Comparison of ENCODE assay signal across 16 cellular contexts in genomic region chr19:16087940-16088339, GRCh38. TPM values are rescaled to one million over a fixed set of nuclear protein-coding genes. Genes with fewer than 3 reads are reported as not detected.
A peak's percentile ranks its signal among the peaks of the same experiment; 100 is the strongest.
DNase-seq lines count a peak whose midpoint lies in the region; ATAC-seq, FAIRE-seq and TF ChIP-seq lines count a peak whose summit lies in the region.
"Had no signal": no experiment of that assay in that cellular context is flagged by ENCODE, and none has a peak within 500 bp of the region (broad histone marks: within the 10 kb centered on the region; RNA-seq: fewer than 3 reads in every experiment).

No MANE protein-coding gene starts in this region.

- H2BK5ac ChIP-seq in H1 (ENCODE audit: low read depth, low read length) = no peak overlapping the region

- H3K4me3 ChIP-seq in BLaER1 (no peak overlapping the region), GM23248 (no peak overlapping the region), H1 (ENCODE audit: extremely low read depth in 1 of 4, insufficient read depth in 2 of 4, low read depth in 3 of 4, low read length in 4 of 4) (no peak overlapping the region)
- H3K4me3 ChIP-seq: SK-N-MC had no signal

- peak overlapping the region; percentile 99 for H3K27ac ChIP-seq in BLaER1
- H3K27ac ChIP-seq in GM23248 = peak overlapping the region; percentile 41
- H3K27ac ChIP-seq in H1 (ENCODE audit: low read depth, low read length) = no peak overlapping the region
- H3K27ac ChIP-seq: SK-N-MC had no signal

- WGBS in GM23248 (ENCODE audit: low coverage in 1 of 2, low lambda C conversion rate in 2 of 2, missing lambda C conversion rate in 2 of 2), 2 experiments = 56 to 57% methylated on average over 11 to 12 of the region's 12 CpGs
- 98% methylated on average over 10 of the region's 12 CpGs; no CpG with 5 or more reads in 1 of the 2 experiments for WGBS in H1 (ENCODE audit: extremely low coverage in 1 of 2, insufficient coverage in 1 of 2, insufficient read length in 1 of 2, insufficient replicate concordance in 2 of 2, low coverage in 1 of 2, low lambda C conversion rate in 2 of 2, missing lambda C conversion rate in 1 of 2), 2 experiments

- DNase-seq in GM23248 (no peak), H1 (ENCODE audit: low read depth in 1 of 2, low spot score in 2 of 2) (no peak), omental fat pad (ENCODE audit: low spot score) (no peak), hepatic stellate cell (ENCODE audit: low spot score) (no peak), HTR-8/SVneo (ENCODE audit: insufficient read length, low spot score) (no peak), hypothalamus (lab: John Stamatoyannopoulos, UW) (no peak)
- DNase-seq: activated CD4-positive, alpha-beta T cell treated with anti-CD3 and anti-CD28 coated beads for 1 hour; activated effector memory CD4-positive, alpha-beta T cell treated with anti-CD3 and anti-CD28 coated beads, Interleukin-2, amount 50 U/mL, for 16 hours; foreskin melanocyte; NCI-H774; stimulated activated CD4-positive, alpha-beta T cell treated with anti-CD3 and anti-CD28 coated beads, Interleukin-4, amount 100 ng/mL, for 1 hour; stimulated activated naive CD4-positive, alpha-beta T cell treated with Interleukin-2 at 50 U/mL for 16 hours had no signal

- TF ChIP-seq POLR2A in H1 (IDR thresholded peaks at IDR 0.05; ENCODE audit: control extremely low read depth in 1 of 2, low read depth in 2 of 2, low read length in 2 of 2) = peak in 1 of 2 experiments; percentile 75; a peak in 1 of 3 replicates

- H2BK12ac ChIP-seq in H1 (ENCODE audit: low read depth, low read length) = no peak overlapping the region

- no peak overlapping the region for H3K14ac ChIP-seq in H1 (ENCODE audit: insufficient read length)

- H3F3A ChIP-seq in GM23248 (ENCODE audit: insufficient read depth) = peaks cover 90% of the 10 kb centered on the region

- peak overlapping the region; percentile 29; the same call in 1 of the 2 replicates for H4K8ac ChIP-seq in H1 (ENCODE audit: extremely low read depth, insufficient read depth, low read length)

- H3K23ac ChIP-seq in H1 (ENCODE audit: insufficient read length) = no peak overlapping the region

- H3K79me1 ChIP-seq in H1 (ENCODE audit: low read depth, low read length) = peaks cover 4% of the 10 kb centered on the region

- H3K4me2 ChIP-seq in BLaER1 = peak overlapping the region; percentile 90
- no peak overlapping the region for H3K4me2 ChIP-seq in GM23248 (ENCODE audit: unreplicated experiment)
- no peak overlapping the region for H3K4me2 ChIP-seq in H1 (ENCODE audit: insufficient read depth in 1 of 2, low read depth in 2 of 2, low read length in 2 of 2)

- H3K9me3 ChIP-seq in BLaER1 = no peaks in the 10 kb centered on the region
- no peaks in the 10 kb centered on the region for H3K9me3 ChIP-seq in GM23248 (ENCODE audit: low read depth)
- H3K9me3 ChIP-seq in H1 (ENCODE audit: insufficient read depth in 2 of 2, low read depth in 1 of 2, low read length in 1 of 2) = no peaks in the 10 kb centered on the region

- no peak overlapping the region for H4K5ac ChIP-seq in H1 (ENCODE audit: insufficient read length, low read depth, low read length)

- H3K79me2 ChIP-seq in GM23248 (ENCODE audit: insufficient read depth) (peaks cover 100% of the 10 kb centered on the region), H1 (ENCODE audit: control insufficient read depth in 1 of 2, insufficient read depth in 2 of 2, low read length in 2 of 2) (peaks cover 0 to 13% of the 10 kb centered on the region in 2 experiments; a peak in 2 of 4 replicates)

- CTCF ChIA-PET in H1 (lab: Charles Lee; ENCODE audit: partially characterized antibody) = interaction anchor here (1.0 to 1.9 kb wide), 5 partner anchors 10 to 88 kb away, joined by 3 to 6 read pairs (median 4); partner anchors contain the start of gene RAB8A

- H3K56ac ChIP-seq in H1 (replicated peaks; ENCODE audit: insufficient read length, low read depth, low read length) = no peak overlapping the region

- H3K4ac ChIP-seq in H1 (replicated peaks; ENCODE audit: insufficient read length, low read depth, low read length) = no peak overlapping the region

- H4K20me1 ChIP-seq in BLaER1 (peaks cover 24% of the 10 kb centered on the region; the same call in 1 of the 2 replicates), GM23248 (ENCODE audit: insufficient read depth) (peaks cover 5% of the 10 kb centered on the region; the same call in 1 of the 2 replicates), H1 (replicated peaks in 1 of 2; ENCODE audit: control insufficient read depth in 1 of 2, insufficient read depth in 2 of 2, low read length in 2 of 2) (peaks cover 0 to 13% of the 10 kb centered on the region in 2 experiments)

- peak overlapping the region; percentile 1; the same call in 1 of the 2 replicates for H3K9ac ChIP-seq in BLaER1
- H3K9ac ChIP-seq in GM23248 = no peak overlapping the region
- H3K9ac ChIP-seq in H1 (replicated peaks in 1 of 4; ENCODE audit: extremely low read depth in 1 of 4, low read depth in 3 of 4, low read length in 3 of 4) = no peak overlapping the region

- POLR2A ChIA-PET in H1 (lab: Charles Lee; ENCODE audit: partially characterized antibody) = interaction anchor here (22.4 to 37.0 kb wide), 2 partner anchors 7 to 11 kb away, joined by 582 read pairs; partner anchors contain the start of genes RAB8A and TPM4

- TF ChIP-seq RAD21 in H1 (IDR thresholded peaks at IDR 0.05 in 1 of 2, conservative IDR thresholded peaks at IDR 0.05 in 1 of 2; ENCODE audit: low read depth in 2 of 2, low read length in 2 of 2) = no peak

- no peak overlapping the region for H3K18ac ChIP-seq in H1 (ENCODE audit: extremely low read depth, low read length)

- FAIRE-seq in H1 (lab: Jason Lieb, UNC) (no peak), HTR-8/SVneo (lab: Jason Lieb, UNC) (no peak)
- FAIRE-seq: colon had no signal

- no peak overlapping the region for H2BK15ac ChIP-seq in H1 (ENCODE audit: low read length)

- no peak overlapping the region for H4K91ac ChIP-seq in H1 (replicated peaks; ENCODE audit: insufficient read length, low read length)

- no peaks in the 10 kb centered on the region for H3K27me3 ChIP-seq in BLaER1
- no peaks in the 10 kb centered on the region for H3K27me3 ChIP-seq in GM23248 (replicated peaks; ENCODE audit: insufficient read depth)
- H3K27me3 ChIP-seq in H1 (replicated peaks in 1 of 4; ENCODE audit: control insufficient read depth in 3 of 4, extremely low read depth in 1 of 4, insufficient read depth in 3 of 4, low read length in 3 of 4) = no peaks in the 10 kb centered on the region

- TF ChIP-seq CTCF in H1 (IDR thresholded peaks at IDR 0.05; ENCODE audit: control extremely low read depth in 1 of 3, insufficient read depth in 1 of 3, low read depth in 1 of 3, low read length in 3 of 3) = no peak
- TF ChIP-seq CTCF in omental fat pad (IDR thresholded peaks at IDR 0.05) = no peak

- no peak overlapping the region for H2AK5ac ChIP-seq in H1 (ENCODE audit: low read depth, low read length)

- no peaks in the 10 kb centered on the region for H3K9me2 ChIP-seq in GM23248 (ENCODE audit: insufficient read depth)

- in situ Hi-C loops in GM23248 (cut with MboI) = no loop called here

- no peak for TF ChIP-seq EP300 in H1 (IDR thresholded peaks at IDR 0.05; ENCODE audit: borderline replicate concordance in 1 of 2, low read depth in 2 of 2, low read length in 2 of 2)

- H3K23me2 ChIP-seq in H1 (ENCODE audit: low read depth, low read length) = no peaks in the 10 kb centered on the region

- ATAC-seq in omental fat pad (ENCODE audit: low FRiP score) (peak; percentile 39), HG03469 (IDR thresholded peaks at IDR 0.05; ENCODE audit: unreplicated experiment) (no peak)

- H2BK120ac ChIP-seq in H1 (replicated peaks; ENCODE audit: low read depth, low read length) = no peak overlapping the region

- H3K4me1 ChIP-seq in BLaER1 (peaks cover 98% of the 10 kb centered on the region), GM23248 (ENCODE audit: insufficient read depth) (no peaks in the 10 kb centered on the region), H1 (replicated peaks in 1 of 4; ENCODE audit: control insufficient read depth in 3 of 4, insufficient read depth in 4 of 4, low read length in 3 of 4) (no peaks in the 10 kb centered on the region)

- H3K36me3 ChIP-seq in BLaER1 (peaks cover 96% of the 10 kb centered on the region), GM23248 (ENCODE audit: low read depth) (peaks cover 94% of the 10 kb centered on the region), H1 (ENCODE audit: control insufficient read depth in 2 of 4, insufficient read depth in 4 of 4, low read length in 3 of 4) (peaks cover 52 to 99% (median 85%) of the 10 kb centered on the region in 4 experiments)

- H2AFZ ChIP-seq in GM23248 (no peak overlapping the region), H1 (ENCODE audit: low read length) (no peak overlapping the region)

- no peak overlapping the region for H2BK20ac ChIP-seq in H1 (ENCODE audit: low read length)

RNA-seq across cellular contexts. Expression of gene TPM4, which starts 11.6 kb away (rescaled TPM):
- 1,413 and 1,469 TPM in 2 replicates for total RNA-seq in GM23248 (2014; rRNA removed; shearing (Covaris generic))
- polyA plus RNA-seq in GM23248 (2016; fragmentation: Nextera tagmentation; extraction: Ambion mirVana) (1,408 and 1,423 TPM in 2 replicates), H1 (2011; rRNA removed) (119 and 160 TPM in 2 replicates)
- 348 and 359 TPM in 2 replicates for total RNA-seq in H1 (2021; fragmentation: NEBNext Ultra II Directional; extraction: Animal tissue kit (Norgen Biotek cat#: 25700))
- polyA plus RNA-seq in H1 (2011; cell fraction: cytosol; rRNA removed) = 268 TPM
- 136 TPM for polyA plus RNA-seq in H1 (2011; cell fraction: nucleus; rRNA removed)
- 285 to 453 TPM (median 363 TPM) in 4 replicates for polyA plus RNA-seq in H1 (2012, experiment 1 of 2)
- polyA plus RNA-seq in H1 (2012, experiment 2 of 2) = 103 TPM
- 355 TPM for polyA plus RNA-seq in H1 (2013, experiment 1 of 2)
- 353 TPM for polyA plus RNA-seq in H1 (2013, experiment 2 of 2)
- 99.0 and 99.9 TPM in 2 replicates for polyA minus RNA-seq in H1 (2011; rRNA and poly(A)+ RNA removed)
- polyA minus RNA-seq in H1 (2011; cell fraction: cytosol; rRNA and poly(A)+ RNA removed) = 150 TPM
- polyA minus RNA-seq in H1 (2011; cell fraction: nucleus; rRNA and poly(A)+ RNA removed) = 128 TPM
- 100 to 1,000 TPM; 293 to 486 (median 418) TPM for total RNA-seq in omental fat pad

RNA-seq across cellular contexts. Expression of gene RAB8A, which starts 23.7 kb away (rescaled TPM):
- 29.5 and 42.6 TPM in 2 replicates for total RNA-seq in GM23248 (2014; rRNA removed; shearing (Covaris generic))
- 106 and 112 TPM in 2 replicates for polyA plus RNA-seq in GM23248 (2016; fragmentation: Nextera tagmentation; extraction: Ambion mirVana)
- total RNA-seq in H1 (2021; fragmentation: NEBNext Ultra II Directional; extraction: Animal tissue kit (Norgen Biotek cat#: 25700)) = 90.1 and 97.0 TPM in 2 replicates
- polyA plus RNA-seq in H1 (2011; rRNA removed) = 52.4 and 65.8 TPM in 2 replicates
- polyA plus RNA-seq in H1 (2011; cell fraction: cytosol; rRNA removed) = 71.4 TPM
- 44.6 TPM for polyA plus RNA-seq in H1 (2011; cell fraction: nucleus; rRNA removed)
- polyA plus RNA-seq in H1 (2012, experiment 1 of 2) = 67.2 to 107 TPM (median 88.1 TPM) in 4 replicates
- polyA plus RNA-seq in H1 (2012, experiment 2 of 2) = 27.2 TPM
- polyA plus RNA-seq in H1 (2013, experiment 1 of 2) = 45.2 TPM
- 46.9 TPM for polyA plus RNA-seq in H1 (2013, experiment 2 of 2)
- 123 and 128 TPM in 2 replicates for polyA minus RNA-seq in H1 (2011; rRNA and poly(A)+ RNA removed)
- polyA minus RNA-seq in H1 (2011; cell fraction: cytosol; rRNA and poly(A)+ RNA removed) = 77.6 TPM
- 46.2 TPM for polyA minus RNA-seq in H1 (2011; cell fraction: nucleus; rRNA and poly(A)+ RNA removed)
- total RNA-seq in omental fat pad = 10 to 100 TPM; 32.5 to 51.9 (median 40.0) TPM

RNA-seq across cellular contexts. Expression of gene HSH2D, which starts 55.5 kb away (rescaled TPM):
- total RNA-seq in GM23248 (2014; rRNA removed; shearing (Covaris generic)) = not detected in 2 replicates
- 0.13 TPM in 1 of 2 replicates, not detected in the other for polyA plus RNA-seq in GM23248 (2016; fragmentation: Nextera tagmentation; extraction: Ambion mirVana)
- total RNA-seq in H1 (2021; fragmentation: NEBNext Ultra II Directional; extraction: Animal tissue kit (Norgen Biotek cat#: 25700)) = 0.67 and 0.75 TPM in 2 replicates
- polyA plus RNA-seq in H1 (2011; rRNA removed) = 1.6 and 2.2 TPM in 2 replicates
- polyA plus RNA-seq in H1 (2011; cell fraction: cytosol; rRNA removed) = 2.0 TPM
- 2.4 TPM for polyA plus RNA-seq in H1 (2011; cell fraction: nucleus; rRNA removed)
- 0.88 to 1.6 TPM (median 1.2 TPM) in 4 replicates for polyA plus RNA-seq in H1 (2012, experiment 1 of 2)
- 0.80 TPM for polyA plus RNA-seq in H1 (2012, experiment 2 of 2)
- polyA plus RNA-seq in H1 (2013, experiment 1 of 2) = 1.5 TPM
- polyA plus RNA-seq in H1 (2013, experiment 2 of 2) = 1.0 TPM
- 0.61 and 1.0 TPM in 2 replicates for polyA minus RNA-seq in H1 (2011; rRNA and poly(A)+ RNA removed)
- polyA minus RNA-seq in H1 (2011; cell fraction: cytosol; rRNA and poly(A)+ RNA removed) = 2.6 TPM
- 1.2 TPM for polyA minus RNA-seq in H1 (2011; cell fraction: nucleus; rRNA and poly(A)+ RNA removed)
- total RNA-seq in omental fat pad = 1 to 10 TPM; 1.0 to 5.8 (median 1.6) TPM
